In genomic region chr5:147822686-147823491, GRCh38 we compare ENCODE assay signal across 8 cellular contexts. TPM values are rescaled to one million over a fixed set of nuclear protein-coding genes. Genes with fewer than 3 reads are reported as not detected.
DNase-seq lines count a peak whose midpoint lies in the region; ATAC-seq and TF ChIP-seq lines count a peak whose summit lies in the region.

No MANE protein-coding gene starts in this region.

- POLR2A ChIA-PET in activated CD8-positive, alpha-beta T cell treated with anti-CD3 and anti-CD28 coated beads, Interleukin-2, amount 10 ng/mL, durations not matched to agents 7 days and 5 days (lab: Charles Lee) = interaction anchor here (0.7 to 1.2 kb wide), 4 partner anchors 41 to 1096 kb away, joined by 3 read pairs; no protein-coding TSS in a partner anchor

- ATAC-seq in GM19463 (IDR thresholded peaks at IDR 0.05; ENCODE audit: unreplicated experiment) (peak; percentile 85), HG03457 (IDR thresholded peaks at IDR 0.05; ENCODE audit: unreplicated experiment) (peak; percentile 94), foreskin keratinocyte (peak; percentile 81)
- peak; percentile 90 for ATAC-seq in activated CD8-positive, alpha-beta T cell treated with anti-CD3 and anti-CD28 coated beads, Interleukin-2, amount 10 ng/mL, durations not matched to agents 7 days and 5 days

- peak; percentile 92 for TF ChIP-seq CTCF in foreskin keratinocyte (conservative IDR thresholded peaks at IDR 0.05)

- no peaks in the 10 kb centered on the region for H3K9me3 Mint-ChIP-seq in activated CD8-positive, alpha-beta T cell treated with anti-CD3 and anti-CD28 coated beads, Interleukin-2, amount 10 ng/mL, durations not matched to agents 7 days and 5 days (ENCODE audit: insufficient read depth)

- DNase-seq in DMS79 treated with DMSO at 0.1 percent for 48 hours (lab: John Stamatoyannopoulos, UW) = peak; percentile 39
- DNase-seq in NCI-H524 (lab: John Stamatoyannopoulos, UW) = peak; percentile 63 to 82
- peak; percentile 68 for DNase-seq in activated CD8-positive, alpha-beta T cell treated with anti-CD3 and anti-CD28 coated beads, Interleukin-2, amount 10 ng/mL, durations not matched to agents 7 days and 5 days
- peak; percentile 12 to 43 for DNase-seq in foreskin keratinocyte
- DNase-seq in non-pigmented ciliary epithelial cell (ENCODE audit: low read depth) = peak; percentile 31
- DNase-seq in mesenteric fat pad (ENCODE audit: low spot score) = no peak

- no peaks in the 10 kb centered on the region for H3K36me3 Mint-ChIP-seq in activated CD8-positive, alpha-beta T cell treated with anti-CD3 and anti-CD28 coated beads, Interleukin-2, amount 10 ng/mL, durations not matched to agents 7 days and 5 days (ENCODE audit: low read depth)

- peaks cover 11% of the 10 kb centered on the region for H3K27me3 Mint-ChIP-seq in activated CD8-positive, alpha-beta T cell treated with anti-CD3 and anti-CD28 coated beads, Interleukin-2, amount 10 ng/mL, durations not matched to agents 7 days and 5 days (ENCODE audit: low read depth)

- H3K4me3 Mint-ChIP-seq in activated CD8-positive, alpha-beta T cell treated with anti-CD3 and anti-CD28 coated beads, Interleukin-2, amount 10 ng/mL, durations not matched to agents 7 days and 5 days = no peak overlapping the region

- no peak overlapping the region for H3K27ac ChIP-seq in foreskin keratinocyte

- H3K27me3 ChIP-seq in foreskin keratinocyte = peaks cover 14% of the 10 kb centered on the region

- no peak overlapping the region for H3K27ac Mint-ChIP-seq in activated CD8-positive, alpha-beta T cell treated with anti-CD3 and anti-CD28 coated beads, Interleukin-2, amount 10 ng/mL, durations not matched to agents 7 days and 5 days

- H3K4me1 Mint-ChIP-seq in activated CD8-positive, alpha-beta T cell treated with anti-CD3 and anti-CD28 coated beads, Interleukin-2, amount 10 ng/mL, durations not matched to agents 7 days and 5 days (ENCODE audit: low read depth) = peaks cover 2% of the 10 kb centered on the region

- no peaks in the 10 kb centered on the region for H3K4me1 ChIP-seq in foreskin keratinocyte

- CTCF ChIA-PET in activated CD8-positive, alpha-beta T cell treated with anti-CD3 and anti-CD28 coated beads, Interleukin-2, amount 10 ng/mL, durations not matched to agents 7 days and 5 days (lab: Charles Lee) = interaction anchor here (0.6 to 4.6 kb wide), 28 partner anchors 10 to 908 kb away, joined by 3 to 88 read pairs (median 4); no protein-coding TSS in a partner anchor

RNA-seq across cellular contexts. Expression of gene SPINK1, which starts 8.6 kb away (rescaled TPM):
- total RNA-seq in activated CD8-positive, alpha-beta T cell treated with anti-CD3 and anti-CD28 coated beads, Interleukin-2, amount 10 ng/mL, durations not matched to agents 7 days and 5 days = not detected
- total RNA-seq in foreskin keratinocyte (not detected in 2 replicates), mesenteric fat pad (3.7 TPM)
- 0.17 TPM in 1 of 2 replicates, not detected in the other for polyA plus RNA-seq in foreskin keratinocyte

RNA-seq across cellular contexts. Expression of gene JAKMIP2, which starts 40.4 kb away (rescaled TPM):
- 1 to 10 TPM; 8.2 to 8.9 TPM for total RNA-seq in activated CD8-positive, alpha-beta T cell treated with anti-CD3 and anti-CD28 coated beads, Interleukin-2, amount 10 ng/mL, durations not matched to agents 7 days and 5 days
- total RNA-seq in foreskin keratinocyte = not detected in 2 replicates
- polyA plus RNA-seq in foreskin keratinocyte = not detected in 2 replicates
- 0.06 TPM for total RNA-seq in mesenteric fat pad

RNA-seq across cellular contexts. Expression of gene SCGB3A2, which starts 55.6 kb away (rescaled TPM):
- not detected for total RNA-seq in activated CD8-positive, alpha-beta T cell treated with anti-CD3 and anti-CD28 coated beads, Interleukin-2, amount 10 ng/mL, durations not matched to agents 7 days and 5 days
- not detected in 2 replicates for total RNA-seq in foreskin keratinocyte
- not detected in 2 replicates for polyA plus RNA-seq in foreskin keratinocyte
- not detected for total RNA-seq in mesenteric fat pad
